In the genomic region with DNA sequence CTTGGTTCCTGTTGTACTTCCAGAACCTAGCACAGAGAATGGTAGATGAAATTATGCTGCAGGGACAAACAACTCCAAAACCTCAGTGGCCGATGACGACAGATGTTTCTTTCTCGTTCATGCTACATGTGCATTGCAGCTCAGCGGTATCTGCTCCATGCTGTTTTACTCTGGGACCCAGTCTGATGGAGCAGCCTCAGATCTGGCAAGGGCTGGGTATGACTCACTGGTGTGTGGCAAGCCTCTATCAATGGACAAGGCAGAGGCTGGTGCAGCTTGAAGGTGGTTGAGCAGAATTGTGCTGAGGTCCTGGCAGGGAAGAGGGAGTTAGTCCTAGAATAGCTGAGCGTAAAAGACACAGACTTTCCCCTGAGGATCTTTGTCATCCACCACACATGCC, we compare ENCODE assay signal across 15 cellular contexts. TPM values are rescaled to one million over a fixed set of nuclear protein-coding genes. Genes with fewer than 3 reads are reported as not detected.
DNase-seq lines count a peak whose midpoint lies in the region; ATAC-seq and TF ChIP-seq lines count a peak whose summit lies in the region.
"Had no signal": no experiment of that assay in that cellular context is flagged by ENCODE, and none has a peak within 500 bp of the region (broad histone marks: within the 10 kb centered on the region; RNA-seq: fewer than 3 reads in every experiment).

No MANE protein-coding gene starts in this region.

- no peaks in the 10 kb centered on the region for H3K4me1 ChIP-seq in HAP-1

- H3K9me3 ChIP-seq in MG63 (no peaks in the 10 kb centered on the region), HAP-1 (no peaks in the 10 kb centered on the region)
- H3K9me3 ChIP-seq: neutrophil had no signal

- DNase-seq in Daoy (ENCODE audit: low read depth) (peak; percentile 73), MG63 (peak; percentile 84), brain microvascular endothelial cell (peak; percentile 58), left lobe of liver (ENCODE audit: low spot score) (peak; percentile 16), SKM-1 (lab: John Stamatoyannopoulos, UW; ENCODE audit: unreplicated experiment) (no peak), NCI-H128 (lab: John Stamatoyannopoulos, UW; ENCODE audit: unreplicated experiment) (no peak), HAP-1 (ENCODE audit: low spot score in 2 of 2) (no peak)
- no peak for DNase-seq in stimulated activated naive CD4-positive, alpha-beta T cell treated with Interleukin-2 at 50 U/mL for 16 hours (lab: John Stamatoyannopoulos, UW)
- DNase-seq: CD8-positive, alpha-beta memory T cell; NCI-H345; SHP77 treated with DMSO at 0.1 percent for 48 hours; stimulated activated CD4-positive, alpha-beta T cell treated with anti-CD3 and anti-CD28 coated beads, Interleukin-1b, Interleukin-23, amount 100 ng/mL, for 48 hours; stimulated activated naive CD8-positive, alpha-beta T cell treated with anti-CD3 and anti-CD28 coated beads, Interleukin-15, amount 100 ng/mL, for 72 hours had no signal

- in situ Hi-C loops in brain microvascular endothelial cell (cut with HindIII; ENCODE audit: low pct_ligation_motif_present, low sequenced_read_pairs) (loop anchor here (25.0 kb wide), 1 partner anchor 276 kb away; a partner anchor contains a TSS), HAP-1 (cut with MboI; ENCODE audit: low sequenced_read_pairs) (no loop called here)

- H3K4me3 ChIP-seq in MG63: no peak overlapping the region
- H3K4me3 ChIP-seq in brain microvascular endothelial cell (ENCODE audit: low read depth, low read length): no peak overlapping the region
- H3K4me3 ChIP-seq in HAP-1: no peak overlapping the region
- H3K4me3 ChIP-seq: GM12878 had no signal

- ATAC-seq in left lobe of liver: no peak
- ATAC-seq: GM12878; stimulated activated naive CD8-positive, alpha-beta T cell treated with anti-CD3 and anti-CD28 coated beads, Interleukin-15, amount 100 ng/mL, for 72 hours had no signal

- no peaks in the 10 kb centered on the region for H3K36me3 ChIP-seq in MG63
- no peaks in the 10 kb centered on the region for H3K36me3 ChIP-seq in brain microvascular endothelial cell (replicated peaks)
- H3K36me3 ChIP-seq in HAP-1 (replicated peaks): no peaks in the 10 kb centered on the region
- H3K36me3 ChIP-seq: neutrophil had no signal

- H3K27me3 ChIP-seq in MG63 (peaks cover 12% of the 10 kb centered on the region), brain microvascular endothelial cell (replicated peaks) (no peaks in the 10 kb centered on the region), HAP-1 (ENCODE audit: low read depth) (no peaks in the 10 kb centered on the region)
- H3K27me3 ChIP-seq: neutrophil had no signal

- no peak for TF ChIP-seq CTCF in brain microvascular endothelial cell (IDR thresholded peaks at IDR 0.05; ENCODE audit: low read depth, low read length, missing control alignments)

- no peak overlapping the region for H3K27ac ChIP-seq in brain microvascular endothelial cell

RNA-seq across cellular contexts. Expression of a gene that starts 10.3 kb away (rescaled TPM):
- total RNA-seq in Daoy (2014; rRNA removed; shearing (Covaris generic)): 29.1 and 32.6 TPM in 2 replicates
- 23.6 and 26.6 TPM in 2 replicates for total RNA-seq in MG63 (2014; rRNA removed; shearing (Covaris generic); ENCODE audit: low replicate concordance)
- 70.4 TPM for total RNA-seq in left lobe of liver

RNA-seq across cellular contexts. Expression of a gene that starts 17.0 kb away (rescaled TPM):
- not detected in 2 replicates for total RNA-seq in Daoy (2014; rRNA removed; shearing (Covaris generic))
- not detected in 2 replicates for total RNA-seq in MG63 (2014; rRNA removed; shearing (Covaris generic); ENCODE audit: low replicate concordance)
- 0.15 TPM for total RNA-seq in left lobe of liver
- total RNA-seq: GM12878 had no signal

Comparison
In these comparisons a context has a peak if more than half of its experiments do, and no peak if none do; other contexts are left out.
1. DNase-seq: peak in Daoy (single experiment), MG63 (single experiment), brain microvascular endothelial cell (single experiment) and left lobe of liver (single experiment); none in SKM-1 (single experiment), stimulated activated naive CD4-positive, alpha-beta T cell treated with Interleukin-2 at 50 U/mL for 16 hours (single experiment), NCI-H128 (single experiment) and HAP-1 (0 of 2).